In genomic region chr10:100286051-100287033, GRCh38 we compare ENCODE assay signal across 8 cellular contexts. TPM values are rescaled to one million over a fixed set of nuclear protein-coding genes. Genes with fewer than 3 reads are reported as not detected.
DNase-seq lines count a peak whose midpoint lies in the region; ATAC-seq, FAIRE-seq and TF ChIP-seq lines count a peak whose summit lies in the region.

Gene BLOC1S2 (minus strand): TSS chr10:100286680. CDS start chr10:100286659, 21 bp downstream.

- no peaks in the 10 kb centered on the region for H3K27me3 Mint-ChIP-seq in T-helper 1 cell treated with Interleukin-12 subunit alpha and Interleukin-12 subunit beta and Interleukin-4 antibody, amounts not matched to agents 30 μg/mL and 1 μg/mL, for 36 hours (ENCODE audit: low read depth)
- H3K27me3 Mint-ChIP-seq in progenitor cell of endocrine pancreas, result peaks cover 11% of the 10 kb centered on the region

- H3K27ac Mint-ChIP-seq in T-helper 1 cell treated with Interleukin-12 subunit alpha and Interleukin-12 subunit beta and Interleukin-4 antibody, amounts not matched to agents 30 μg/mL and 1 μg/mL, for 36 hours, result peak within 1 kb of the TSS; percentile 98
- peak within 1 kb of the TSS; percentile 93 for H3K27ac Mint-ChIP-seq in progenitor cell of endocrine pancreas

- FAIRE-seq in GM12891 (lab: Jason Lieb, UNC), result peak; percentile 96

- H3K36me3 Mint-ChIP-seq in T-helper 1 cell treated with Interleukin-12 subunit alpha and Interleukin-12 subunit beta and Interleukin-4 antibody, amounts not matched to agents 30 μg/mL and 1 μg/mL, for 36 hours (ENCODE audit: low read depth), result peaks cover 13% of the 10 kb centered on the region
- H3K36me3 Mint-ChIP-seq in progenitor cell of endocrine pancreas (ENCODE audit: insufficient read depth), result peaks cover 1% of the 10 kb centered on the region

- peaks cover under 1% of the 10 kb centered on the region for H3K36me3 ChIP-seq in upper lobe of right lung

- H3K9me3 Mint-ChIP-seq in T-helper 1 cell treated with Interleukin-12 subunit alpha and Interleukin-12 subunit beta and Interleukin-4 antibody, amounts not matched to agents 30 μg/mL and 1 μg/mL, for 36 hours, result no peaks in the 10 kb centered on the region
- no peaks in the 10 kb centered on the region for H3K9me3 Mint-ChIP-seq in progenitor cell of endocrine pancreas (ENCODE audit: low read depth)

- H3K4me1 Mint-ChIP-seq in T-helper 1 cell treated with Interleukin-12 subunit alpha and Interleukin-12 subunit beta and Interleukin-4 antibody, amounts not matched to agents 30 μg/mL and 1 μg/mL, for 36 hours (ENCODE audit: low read depth), result peaks cover 17% of the 10 kb centered on the region
- H3K4me1 Mint-ChIP-seq in progenitor cell of endocrine pancreas (ENCODE audit: low read depth), result peaks cover 12% of the 10 kb centered on the region

- H3K27ac ChIP-seq in upper lobe of right lung, result peak within 1 kb of the TSS; percentile 93

- no peaks in the 10 kb centered on the region for H3K9me3 ChIP-seq in upper lobe of right lung

- H3K4me3 ChIP-seq in upper lobe of right lung, result peak within 1 kb of the TSS; percentile 97

- TF ChIP-seq POLR2A in GM12891 (IDR thresholded peaks at IDR 0.05; ENCODE audit: low read depth, low read length), result peak; percentile 88

- peak; percentile 97 for ATAC-seq in HG02759 (IDR thresholded peaks at IDR 0.05; ENCODE audit: unreplicated experiment)
- peak; percentile 98 for ATAC-seq in left cardiac atrium
- peak; percentile 95 for ATAC-seq in upper lobe of right lung

- H3K4me1 ChIP-seq in upper lobe of right lung, result peaks cover 31% of the 10 kb centered on the region

- H3K4me3 Mint-ChIP-seq in T-helper 1 cell treated with Interleukin-12 subunit alpha and Interleukin-12 subunit beta and Interleukin-4 antibody, amounts not matched to agents 30 μg/mL and 1 μg/mL, for 36 hours, result peak within 1 kb of the TSS; percentile 97
- H3K4me3 Mint-ChIP-seq in progenitor cell of endocrine pancreas (ENCODE audit: low read depth), result peak within 1 kb of the TSS; percentile 99

- peak; percentile 92 for DNase-seq in GM12891 (ENCODE audit: insufficient read length, low spot score)
- peak; percentile 7 for DNase-seq in NCI-H1436 treated with DMSO at 0.1 percent for 48 hours (lab: John Stamatoyannopoulos, UW)
- DNase-seq in amniotic stem cell (lab: John Stamatoyannopoulos, UW), result peak; percentile 73
- peak; percentile 88 for DNase-seq in left cardiac atrium
- DNase-seq in progenitor cell of endocrine pancreas (ENCODE audit: low spot score, unreplicated experiment), result peak; percentile 85
- peak; percentile 94 for DNase-seq in upper lobe of right lung

- intact Hi-C loops in left cardiac atrium (cut with DNase I), result no loop called here
- intact Hi-C loops in upper lobe of right lung (cut with DNase I), result no loop called here

- TF ChIP-seq CTCF in progenitor cell of endocrine pancreas (IDR thresholded peaks at IDR 0.05; ENCODE audit: unreplicated experiment) (peak; percentile 16), upper lobe of right lung (IDR thresholded peaks at IDR 0.05) (no peak)

- no peaks in the 10 kb centered on the region for H3K27me3 ChIP-seq in upper lobe of right lung

TF ChIP-seq in GM12891, 5 proteins besides CTCF, POLR2A, EP300 and RAD21:
- TF ChIP-seq PAX5 (IDR thresholded peaks at IDR 0.05; ENCODE audit: insufficient read depth, low read length, severe bottlenecking), result no peak
- 0 out of 2 replicates have a peak, but pooled peaks have one; percentile 9 for TF ChIP-seq SPI1 (IDR thresholded peaks at IDR 0.05; ENCODE audit: low read depth, low read length)
- peak; percentile 82 for TF ChIP-seq TAF1 (IDR thresholded peaks at IDR 0.05; ENCODE audit: low read depth, low read length)
- TF ChIP-seq POU2F2 (IDR thresholded peaks at IDR 0.05; ENCODE audit: low read depth, low read length), result peak; percentile 67; the same call in 1 of the 2 replicates
- peak; percentile 84 for TF ChIP-seq POLR2AphosphoS5 (IDR thresholded peaks at IDR 0.05; ENCODE audit: low read depth, low read length)
TF ChIP-seq in GM12891: peak in this region for 4.

RNA-seq across cellular contexts. Expression of gene BLOC1S2, which starts in this region (rescaled TPM):
- 77.0 TPM for polyA plus RNA-seq in GM12891 (2012; ENCODE audit: low read depth, missing spikeins)
- total RNA-seq in left cardiac atrium (10 to 100 TPM; 19.9 to 23.6 TPM), progenitor cell of endocrine pancreas (28.7 and 31.6 TPM in 2 replicates), upper lobe of right lung (42.1 TPM)

Comparison
In these comparisons a context has a peak if more than half of its experiments do, and no peak if none do; other contexts are left out.
1. Peak in every context shown above with its lines: DNase-seq, ATAC-seq, H3K4me3 ChIP-seq and H3K27ac ChIP-seq.
2. DNase-seq: peak in every context shown above with its lines; median percentile 94 in upper lobe of right lung; 92 in GM12891; 88 in left cardiac atrium; 85 in progenitor cell of endocrine pancreas; 73 in amniotic stem cell; 7 in NCI-H1436 treated with DMSO at 0.1 percent for 48 hours.